Comparison of ENCODE assay signal across 10 cellular contexts in the genomic region with DNA sequence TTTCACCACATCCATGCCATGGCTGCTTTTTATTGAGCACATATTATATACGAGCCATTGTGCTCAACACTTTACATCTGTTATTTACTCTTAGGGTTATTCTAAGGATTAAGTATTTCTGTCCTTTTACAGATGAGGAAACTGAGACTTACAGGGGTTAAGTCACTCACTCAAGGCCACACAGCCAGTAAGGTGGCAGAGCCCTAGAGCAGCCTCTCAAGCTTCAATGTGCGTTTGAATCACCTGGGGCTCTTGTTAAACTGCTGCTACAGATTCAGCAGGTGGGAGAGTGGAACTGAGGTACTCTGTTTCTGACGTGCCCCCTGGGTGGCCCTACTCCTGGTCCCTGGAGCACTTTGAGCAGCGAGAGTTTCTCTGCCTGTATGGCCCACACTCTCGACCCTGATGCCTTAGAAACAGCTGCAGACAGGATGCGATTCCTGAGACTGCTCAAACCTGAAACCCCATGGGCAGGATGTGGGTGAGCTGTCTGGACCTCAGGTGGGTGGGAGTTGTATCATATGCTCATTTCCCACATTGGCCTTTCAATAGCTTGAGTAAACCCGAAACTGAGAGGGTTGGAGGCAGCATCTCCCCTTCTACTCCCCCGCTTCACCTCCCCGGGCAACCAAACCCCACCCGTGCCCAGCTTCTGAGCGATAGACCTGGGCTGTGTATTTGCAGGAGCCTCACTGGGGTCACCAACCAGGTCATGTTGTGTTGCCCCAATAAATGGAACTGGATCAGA. TPM values are rescaled to one million over a fixed set of nuclear protein-coding genes. Genes with fewer than 3 reads are reported as not detected.
DNase-seq lines count a peak whose midpoint lies in the region; ATAC-seq and TF ChIP-seq lines count a peak whose summit lies in the region.
"Had no signal": no experiment of that assay in that cellular context is flagged by ENCODE, and none has a peak within 500 bp of the region (broad histone marks: within the 10 kb centered on the region; RNA-seq: fewer than 3 reads in every experiment).

No MANE protein-coding gene starts in this region.

- H3K4me1 ChIP-seq in testis: peaks cover 14% of the 10 kb centered on the region

- no peak for TF ChIP-seq CTCF in testis (IDR thresholded peaks at IDR 0.05)

- no peaks in the 10 kb centered on the region for H3K27me3 ChIP-seq in testis

- TF ChIP-seq POLR2A in testis (IDR thresholded peaks at IDR 0.05): no peak

- peak; percentile 79 for ATAC-seq in HG03575 (IDR thresholded peaks at IDR 0.05; ENCODE audit: extremely low read depth, insufficient number of reproducible peaks, low FRiP score, unreplicated experiment)

- peak; percentile 67 for DNase-seq in activated gamma-delta T cell treated with Interleukin-2 at 50 U/mL for 16 hours
- DNase-seq in activated gamma-delta T cell (lab: John Stamatoyannopoulos, UW): no peak
- DNase-seq in activated T-helper 1 cell treated with anti-CD3 and anti-CD28 coated beads, Interleukin-2, amount 50 U/mL, for 16 hours (ENCODE audit: low read depth in 1 of 2, low spot score in 1 of 2): peak; percentile 42 to 64
- DNase-seq in stimulated activated CD8-positive, alpha-beta memory T cell treated with anti-CD3 and anti-CD28 coated beads, Interleukin-15, amount 100 ng/mL, for 1 hour (ENCODE audit: low read depth): peak; percentile 35
- DNase-seq in germinal center (ENCODE audit: low spot score): no peak
- no peak for DNase-seq in 8988T
- DNase-seq in testis: no peak

- H3K4me3 ChIP-seq in testis: no peak overlapping the region
- H3K4me3 ChIP-seq: lung, SK-N-MC had no signal

- intact Hi-C loops in testis (cut with DNase I; ENCODE audit: low total_unique reads): no loop called here

- H3K27ac ChIP-seq in testis: no peak overlapping the region
- H3K27ac ChIP-seq: SK-N-MC had no signal

- 78 to 88% methylated on average over 10 to 11 of the region's 11 CpGs for WGBS in testis, 2 donors

- no peaks in the 10 kb centered on the region for H3K36me3 ChIP-seq in testis (ENCODE audit: low read depth, missing control alignments)

- H3K9me3 ChIP-seq in testis: no peaks in the 10 kb centered on the region

RNA-seq across cellular contexts. Expression of a gene that starts 59.3 kb away (rescaled TPM):
- 10 to 100 TPM; 12.8 to 21.1 TPM for total RNA-seq in testis
- 14.8 TPM for polyA plus RNA-seq in testis (ENCODE audit: insufficient read depth, low read depth, low replicate concordance)

Comparison
In these comparisons a context has a peak if more than half of its experiments do, and no peak if none do; other contexts are left out.
1. DNase-seq: peak in activated gamma-delta T cell treated with Interleukin-2 at 50 U/mL for 16 hours (single experiment), activated T-helper 1 cell treated with anti-CD3 and anti-CD28 coated beads, Interleukin-2, amount 50 U/mL, for 16 hours (2 of 2) and stimulated activated CD8-positive, alpha-beta memory T cell treated with anti-CD3 and anti-CD28 coated beads, Interleukin-15, amount 100 ng/mL, for 1 hour (single experiment); none in activated gamma-delta T cell (single experiment), germinal center (single experiment), 8988T (single experiment) and testis (single experiment).